In genomic region chr5:185095-186070, GRCh38 we compare ENCODE assay signal across 15 cellular contexts. TPM values are rescaled to one million over a fixed set of nuclear protein-coding genes. Genes with fewer than 3 reads are reported as not detected.
"Had no signal": no experiment of that assay in that cellular context is flagged by ENCODE, and none has a peak within 500 bp of the region (broad histone marks: within the 10 kb centered on the region; RNA-seq: fewer than 3 reads in every experiment).

No MANE protein-coding gene starts in this region.

- H3K9me3 ChIP-seq: pancreas, stomach had no signal

- H3K27ac ChIP-seq: brain microvascular endothelial cell, coronary artery, pancreas, stomach, VCaP had no signal

- FAIRE-seq: pancreas had no signal

- DNase-seq: activated CD4-positive, alpha-beta T cell treated with anti-CD3 and anti-CD28 coated beads, Interleukin-2, amount 50 U/mL, for 1 hour; activated CD4-positive, CD25-positive, alpha-beta regulatory T cell treated with anti-CD3 and anti-CD28 coated beads, Interleukin-2, amount 50 U/mL, for 72 hours; activated CD8-positive, alpha-beta memory T cell treated with anti-CD3 and anti-CD28 coated beads, Interleukin-2, amount 50 U/mL, for 4 hours; activated naive CD4-positive, alpha-beta T cell treated with anti-CD3 and anti-CD28 coated beads, Interleukin-2, amount 10 ng/mL, durations not matched to agents 7 days and 5 days; activated naive CD8-positive, alpha-beta T cell treated with anti-CD3 and anti-CD28 coated beads, Interleukin-2, amount 50 U/mL, for 24 hours; activated T-cell treated with anti-CD3 and anti-CD28 coated beads, Interleukin-2, amount 50 U/mL, for 4 hours; brain microvascular endothelial cell; mammary epithelial cell; stimulated activated CD4-positive, alpha-beta T cell treated with anti-CD3 and anti-CD28 coated beads, Interleukin-4, amount 100 ng/mL, for 1 hour; stomach; T-helper 17 cell had no signal

- H3K4me3 ChIP-seq: coronary artery, pancreas, stomach had no signal

- H3K36me3 ChIP-seq: brain microvascular endothelial cell, pancreas, stomach had no signal

- ATAC-seq: activated naive CD8-positive, alpha-beta T cell treated with anti-CD3 and anti-CD28 coated beads, Interleukin-2, amount 50 U/mL, for 24 hours; activated T-cell treated with anti-CD3 and anti-CD28 coated beads, Interleukin-2, amount 50 U/mL, for 4 hours; pancreas; T-helper 17 cell had no signal

- H3K27me3 ChIP-seq: pancreas had no signal

RNA-seq across cellular contexts. Expression of gene LRRC14B, which starts 5.9 kb away (rescaled TPM):
- total RNA-seq: aorta, mammary epithelial cell, pancreas, T-helper 17 cell had no signal
- polyA plus RNA-seq: aorta, mammary epithelial cell, pancreas had no signal
